17 cellular contexts compared by ENCODE assay signal in genomic region chr16:74500907-74501306, GRCh38.
DNase-seq lines count a peak whose midpoint lies in the region; ATAC-seq and TF ChIP-seq lines count a peak whose summit lies in the region.
"Had no signal": no experiment of that assay in that cellular context is flagged by ENCODE, and none has a peak within 500 bp of the region (broad histone marks: within the 10 kb centered on the region; RNA-seq: fewer than 3 reads in every experiment).

No MANE protein-coding gene starts in this region.

- no peaks in the 10 kb centered on the region for H3K27me3 Mint-ChIP-seq in activated naive CD8-positive, alpha-beta T cell treated with anti-CD3 and anti-CD28 coated beads for 36 hours
- H3K27me3 Mint-ChIP-seq in mesothelial cell of epicardium (ENCODE audit: low read depth) = no peaks in the 10 kb centered on the region

- H3K4me1 ChIP-seq in heart right ventricle = peaks cover 0 to 36% (median 14%) of the 10 kb centered on the region in 9 donors
- H3K4me1 ChIP-seq: upper lobe of left lung had no signal

- no peaks in the 10 kb centered on the region for H3K9me3 Mint-ChIP-seq in activated naive CD8-positive, alpha-beta T cell treated with anti-CD3 and anti-CD28 coated beads for 36 hours
- H3K9me3 Mint-ChIP-seq in mesothelial cell of epicardium = no peaks in the 10 kb centered on the region
- H3K9me3 Mint-ChIP-seq: activated T-helper 2 cell treated with anti-CD3 and anti-CD28 coated beads, Interferon-gamma antibody, Interleukin-2, Interleukin-4, amounts not matched to agents 10 μg/mL and 5 μg/mL and 100 μg/mL, durations not matched to agents 14 hours and 24 hours and 36 hours; H9; stimulated activated effector memory CD8-positive, alpha-beta T cell treated with anti-CD3 and anti-CD28 coated beads, Interleukin-12 subunit alpha, Interleukin-12 subunit beta, amount 100 ng/mL, for 72 hours had no signal

- peak overlapping the region in 9 of 10 donors; percentile 33 to 73 (median 55) for H3K27ac ChIP-seq in heart right ventricle
- H3K27ac ChIP-seq: HL-60, upper lobe of left lung had no signal

- no peaks in the 10 kb centered on the region for H3K27me3 ChIP-seq in heart right ventricle
- H3K27me3 ChIP-seq: upper lobe of left lung had no signal

- intact Hi-C loops in heart right ventricle (cut with DNase I) (loop anchor here in 5 of 10 donors (5.0 to 10.0 kb wide), 2 partner anchors 104 to 106 kb away; partner anchors contain the start of gene GLG1 (in 5 of the 5)), left cardiac atrium (cut with DNase I) (loop anchor here in 1 of 2 donors (10.0 kb wide), 1 partner anchor 124 kb away; no protein-coding TSS in a partner anchor)

- ATAC-seq in heart right ventricle (peak in 1 of 8 donors; percentile 19), left cardiac atrium (no peak), HG03521 (IDR thresholded peaks at IDR 0.05; ENCODE audit: unreplicated experiment) (no peak), HG02610 (IDR thresholded peaks at IDR 0.05; ENCODE audit: unreplicated experiment) (no peak)
- ATAC-seq: stimulated activated effector memory CD8-positive, alpha-beta T cell treated with anti-CD3 and anti-CD28 coated beads, Interleukin-12 subunit alpha, Interleukin-12 subunit beta, amount 100 ng/mL, for 72 hours had no signal

- peak overlapping the region; percentile 38 for H3K27ac Mint-ChIP-seq in activated naive CD8-positive, alpha-beta T cell treated with anti-CD3 and anti-CD28 coated beads for 36 hours
- peak overlapping the region; percentile 64 for H3K27ac Mint-ChIP-seq in mesothelial cell of epicardium
- H3K27ac Mint-ChIP-seq: activated T-helper 2 cell treated with anti-CD3 and anti-CD28 coated beads, Interferon-gamma antibody, Interleukin-2, Interleukin-4, amounts not matched to agents 10 μg/mL and 5 μg/mL and 100 μg/mL, durations not matched to agents 14 hours and 24 hours and 36 hours; stimulated activated effector memory CD8-positive, alpha-beta T cell treated with anti-CD3 and anti-CD28 coated beads, Interleukin-12 subunit alpha, Interleukin-12 subunit beta, amount 100 ng/mL, for 72 hours had no signal

- no peaks in the 10 kb centered on the region for H3K9me3 ChIP-seq in heart right ventricle
- H3K9me3 ChIP-seq: upper lobe of left lung had no signal

- WGBS in heart right ventricle, 2 donors = 59 to 66% methylated on average over 3 of the region's 3 CpGs

- H3K36me3 Mint-ChIP-seq in activated naive CD8-positive, alpha-beta T cell treated with anti-CD3 and anti-CD28 coated beads for 36 hours = peaks cover 9% of the 10 kb centered on the region
- H3K36me3 Mint-ChIP-seq in mesothelial cell of epicardium = peaks cover 8% of the 10 kb centered on the region

- H3K4me3 Mint-ChIP-seq in activated naive CD8-positive, alpha-beta T cell treated with anti-CD3 and anti-CD28 coated beads for 36 hours = no peak overlapping the region
- H3K4me3 Mint-ChIP-seq in mesothelial cell of epicardium = no peak overlapping the region
- H3K4me3 Mint-ChIP-seq: H9; stimulated activated effector memory CD8-positive, alpha-beta T cell treated with anti-CD3 and anti-CD28 coated beads, Interleukin-12 subunit alpha, Interleukin-12 subunit beta, amount 100 ng/mL, for 72 hours had no signal

- H3K36me3 ChIP-seq in heart right ventricle = peaks cover 0 to 58% (median 3%) of the 10 kb centered on the region in 9 donors

- H3K4me3 ChIP-seq in heart right ventricle = no peak overlapping the region
- H3K4me3 ChIP-seq: upper lobe of left lung had no signal

- TF ChIP-seq CTCF in heart right ventricle (IDR thresholded peaks at IDR 0.05) = no peak
- no peak for TF ChIP-seq CTCF in mesothelial cell of epicardium (IDR thresholded peaks at IDR 0.05; ENCODE audit: unreplicated experiment)

- DNase-seq in heart right ventricle (no peak), left cardiac atrium (no peak), mesothelial cell of epicardium (ENCODE audit: low spot score in 2 of 2, unreplicated experiment in 2 of 2) (no peak), DMS153 treated with DMSO at 0.1 percent for 48 hours (lab: John Stamatoyannopoulos, UW; ENCODE audit: unreplicated experiment) (no peak)
- DNase-seq in activated naive CD8-positive, alpha-beta T cell treated with anti-CD3 and anti-CD28 coated beads for 36 hours = no peak
- DNase-seq: activated CD8-positive, alpha-beta memory T cell treated with anti-CD3 and anti-CD28 coated beads for 24 hours; cortex of kidney; EL; H9; NCI-H510A treated with DMSO at 0.1 percent for 48 hours; T-helper 2 cell; upper lobe of left lung had no signal

- H3K4me1 Mint-ChIP-seq in activated naive CD8-positive, alpha-beta T cell treated with anti-CD3 and anti-CD28 coated beads for 36 hours = peaks cover 10% of the 10 kb centered on the region
- peaks cover 10% of the 10 kb centered on the region for H3K4me1 Mint-ChIP-seq in mesothelial cell of epicardium
- H3K4me1 Mint-ChIP-seq: H9; stimulated activated effector memory CD8-positive, alpha-beta T cell treated with anti-CD3 and anti-CD28 coated beads, Interleukin-12 subunit alpha, Interleukin-12 subunit beta, amount 100 ng/mL, for 72 hours had no signal
